In genomic region chr15:74873036-74873755, GRCh38 we compare ENCODE assay signal across 8 cellular contexts. TPM values are rescaled to one million over a fixed set of nuclear protein-coding genes. Genes with fewer than 3 reads are reported as not detected.
DNase-seq lines count a peak whose midpoint lies in the region; ATAC-seq and TF ChIP-seq lines count a peak whose summit lies in the region.

Gene SCAMP2, minus strand, starts transcription at chr15:74873365. Its CDS starts 110 bp downstream, at chr15:74873255.

- peak within 1 kb of the TSS; percentile 84 for H4K91ac ChIP-seq in trophoblast cell (ENCODE audit: low read depth, low read length)

- H4K8ac ChIP-seq in trophoblast cell (ENCODE audit: low read depth, low read length), result peak within 1 kb of the TSS; percentile 92

- in situ Hi-C loops in GM13976 (cut with MboI; ENCODE audit: low sequenced_read_pairs, unreplicated experiment), result no loop called here

- H3K36me3 ChIP-seq in adipocyte (ENCODE audit: control insufficient read depth, insufficient read depth, low read length, severe bottlenecking) (no peaks in the 10 kb centered on the region), cardiac muscle cell (no peaks in the 10 kb centered on the region), trophoblast cell (ENCODE audit: control insufficient read depth in 1 of 2, insufficient read depth in 2 of 2, low read length in 2 of 2) (peaks cover 0 to 3% of the 10 kb centered on the region in 2 experiments), tibial nerve (no peaks in the 10 kb centered on the region)

- H3K23ac ChIP-seq in trophoblast cell (ENCODE audit: low read length), result no peak within 1 kb of the TSS

- TF ChIP-seq POLR2A in tibial nerve (IDR thresholded peaks at IDR 0.05), result peak; percentile 63 to 87

- peak within 1 kb of the TSS; percentile 90 for H4K12ac ChIP-seq in trophoblast cell (ENCODE audit: low read depth, low read length)

- peak; percentile 78 for ATAC-seq in HG02852 (IDR thresholded peaks at IDR 0.05; ENCODE audit: unreplicated experiment)

- TF ChIP-seq CTCF in GM13976 (IDR thresholded peaks at IDR 0.05; ENCODE audit: borderline replicate concordance, control extremely low read depth, extremely low read depth, insufficient read depth, missing control alignments) (no peak), cardiac muscle cell (IDR thresholded peaks at IDR 0.05; ENCODE audit: low read depth, low read length) (no peak), tibial nerve (IDR thresholded peaks at IDR 0.05) (peak in 1 of 5 experiments; percentile 39)

- H3K4me2 ChIP-seq in trophoblast cell (ENCODE audit: low read length), result peak within 1 kb of the TSS; percentile 91

- H2AK5ac ChIP-seq in trophoblast cell (ENCODE audit: low read length), result no peak within 1 kb of the TSS

- peak within 1 kb of the TSS; percentile 78 for H2BK5ac ChIP-seq in trophoblast cell (ENCODE audit: low read depth, low read length, poor library complexity)

- H2BK12ac ChIP-seq in trophoblast cell (ENCODE audit: low read length), result no peak within 1 kb of the TSS

- peak within 1 kb of the TSS; percentile 94 for H3K9ac ChIP-seq in adipocyte (ENCODE audit: low read length)
- peak within 1 kb of the TSS; percentile 45 for H3K9ac ChIP-seq in trophoblast cell (ENCODE audit: low read length)

- H3K9me3 ChIP-seq in adipocyte (ENCODE audit: control insufficient read depth, low read length) (no peaks in the 10 kb centered on the region), cardiac muscle cell (ENCODE audit: low read depth) (no peaks in the 10 kb centered on the region), trophoblast cell (ENCODE audit: insufficient read depth, low read depth, low read length) (no peaks in the 10 kb centered on the region), tibial nerve (no peaks in the 10 kb centered on the region)

- H2AFZ ChIP-seq in trophoblast cell (ENCODE audit: insufficient read depth, low read length, poor library complexity), result peak within 1 kb of the TSS; percentile 92

- peaks cover 33% of the 10 kb centered on the region for H3K4me1 ChIP-seq in adipocyte (ENCODE audit: control insufficient read depth, insufficient read depth, low read length)
- H3K4me1 ChIP-seq in cardiac muscle cell (ENCODE audit: low read depth), result peaks cover 28% of the 10 kb centered on the region
- H3K4me1 ChIP-seq in trophoblast cell (ENCODE audit: control insufficient read depth in 1 of 2, insufficient read depth in 2 of 2, low read length in 2 of 2), result peaks cover 18% of the 10 kb centered on the region in 2 experiments
- peaks cover 0 to 51% (median 42%) of the 10 kb centered on the region in 4 donors for H3K4me1 ChIP-seq in tibial nerve

- peaks cover 16% of the 10 kb centered on the region for H3K79me1 ChIP-seq in trophoblast cell (ENCODE audit: low read length)

- DNase-seq in GM13976 (ENCODE audit: low spot score), result peak; percentile 97
- DNase-seq in NCI-H1436 treated with DMSO at 0.1 percent for 48 hours (lab: John Stamatoyannopoulos, UW), result peak; percentile 71
- peak; percentile 83 for DNase-seq in T follicular helper cell (ENCODE audit: low read depth)
- DNase-seq in adipocyte (ENCODE audit: low read depth), result peak; percentile 97
- peak; percentile 96 to 97 for DNase-seq in cardiac muscle cell (ENCODE audit: low read depth in 1 of 2, low spot score in 1 of 2)
- peak; percentile 86 to 92 for DNase-seq in trophoblast cell
- peak; percentile 85 to 90 for DNase-seq in tibial nerve (ENCODE audit: low spot score in 2 of 2)

- H3K79me2 ChIP-seq in trophoblast cell (ENCODE audit: control insufficient read depth, insufficient read depth, low read length, poor library complexity), result peaks cover 7% of the 10 kb centered on the region

- H3K18ac ChIP-seq in trophoblast cell (ENCODE audit: low read length), result peak within 1 kb of the TSS; percentile 87

- H3K14ac ChIP-seq in trophoblast cell (ENCODE audit: low read length), result peak within 1 kb of the TSS; percentile 90

- peak in 1 of 2 donors; percentile 92 for TF ChIP-seq EP300 in tibial nerve (IDR thresholded peaks at IDR 0.05)

- H3K4ac ChIP-seq in trophoblast cell (ENCODE audit: low read depth, low read length), result peak within 1 kb of the TSS; percentile 81

- peak within 1 kb of the TSS; percentile 89 for H2BK120ac ChIP-seq in trophoblast cell (ENCODE audit: insufficient read depth, low read length, poor library complexity)

- H3K27me3 ChIP-seq in adipocyte (replicated peaks; ENCODE audit: control insufficient read depth, insufficient read depth, low read length) (no peaks in the 10 kb centered on the region), cardiac muscle cell (no peaks in the 10 kb centered on the region), trophoblast cell (ENCODE audit: insufficient read depth, low read length) (no peaks in the 10 kb centered on the region), tibial nerve (no peaks in the 10 kb centered on the region)

- H3K4me3 ChIP-seq in adipocyte (ENCODE audit: low read length) (peak within 1 kb of the TSS; percentile 97), cardiac muscle cell (peak within 1 kb of the TSS; percentile 43), trophoblast cell (ENCODE audit: low read depth, low read length) (peak within 1 kb of the TSS; percentile 83), tibial nerve (peak within 1 kb of the TSS; percentile 69 to 76 (median 75))

- WGBS in trophoblast cell (ENCODE audit: extremely low coverage, insufficient coverage, insufficient read length), result no CpG with 5 or more reads among the region's 52 CpGs
- 0% methylated on average over 25 to 29 of the region's 52 CpGs for WGBS in tibial nerve, 2 donors

- H3K27ac ChIP-seq in cardiac muscle cell (peak within 1 kb of the TSS; percentile 87), trophoblast cell (ENCODE audit: low read depth, low read length) (peak within 1 kb of the TSS; percentile 29), tibial nerve (peak within 1 kb of the TSS; percentile 91 to 97 (median 92))

RNA-seq across cellular contexts. Expression of gene SCAMP2, which starts in this region (rescaled TPM):
- 52.3 and 55.1 TPM in 2 replicates for total RNA-seq in cardiac muscle cell
- 89.0 and 115 TPM in 2 replicates for polyA plus RNA-seq in cardiac muscle cell
- 73.8 and 78.1 TPM in 2 replicates for polyA plus RNA-seq in trophoblast cell (2013)
- 10 to 100 TPM; 47.6 to 72.0 (median 65.7) TPM for total RNA-seq in tibial nerve

Comparison
In these comparisons a context has a peak if more than half of its experiments do, and no peak if none do; other contexts are left out.
1. Peak in every context shown above with its lines: DNase-seq, ATAC-seq, H3K4me3 ChIP-seq and H3K27ac ChIP-seq.
2. H3K4me3 ChIP-seq: peak in every context shown above with its lines; median percentile 97 in adipocyte; 83 in trophoblast cell; 75 in tibial nerve; 43 in cardiac muscle cell.
3. H3K27ac ChIP-seq: peak in every context shown above with its lines; median percentile 92 in tibial nerve; 87 in cardiac muscle cell; 29 in trophoblast cell.